In genomic region chr15:93454788-93455187, GRCh38 we compare ENCODE assay signal across 27 cellular contexts.
"Had no signal": no experiment of that assay in that cellular context is flagged by ENCODE, and none has a peak within 500 bp of the region (broad histone marks: within the 10 kb centered on the region; RNA-seq: fewer than 3 reads in every experiment).

No MANE protein-coding gene starts in this region.

- H3K36me3 ChIP-seq: gastrocnemius medialis, heart left ventricle, lower lobe of right lung, ovary, sigmoid colon, stomach, thyroid gland, vagina had no signal

- H3K27ac ChIP-seq: epithelial cell of prostate, heart left ventricle, hepatocyte, lower lobe of right lung, ovary, psoas muscle, sigmoid colon, stomach, thyroid gland, vagina had no signal

- H3K36me3 Mint-ChIP-seq: natural killer cell; stimulated activated effector memory CD8-positive, alpha-beta T cell treated with anti-CD3 and anti-CD28 coated beads, Interleukin-12 subunit alpha, Interleukin-12 subunit beta, amount 100 ng/mL, for 72 hours had no signal

- H3K79me2 ChIP-seq: hepatocyte had no signal

- DNase-seq: cortex of kidney; effector CD4-positive, alpha-beta T cell; endodermal cell; foreskin fibroblast; left cardiac atrium; left ventricle myocardium superior; lower lobe of right lung; natural killer cell; occipital lobe; ovary; posterior cingulate gyrus; psoas muscle; right cardiac atrium; sigmoid colon; stimulated activated CD4-positive, alpha-beta T cell treated with anti-CD3 and anti-CD28 coated beads, Interleukin-2, amount 100 ng/mL, for 24 hours; stimulated activated CD4-positive, alpha-beta T cell treated with anti-CD3 and anti-CD28 coated beads, Interleukin-4, amount 100 ng/mL, for 24 hours; stimulated activated naive CD4-positive, alpha-beta T cell treated with Interleukin-2 at 50 U/mL for 16 hours; thyroid gland; trophoblast cell had no signal

- H3K4me3 Mint-ChIP-seq: endodermal cell; natural killer cell; stimulated activated effector memory CD8-positive, alpha-beta T cell treated with anti-CD3 and anti-CD28 coated beads, Interleukin-12 subunit alpha, Interleukin-12 subunit beta, amount 100 ng/mL, for 72 hours had no signal

- H3K4me3 ChIP-seq: gastrocnemius medialis, heart left ventricle, hepatocyte, lower lobe of right lung, ovary, psoas muscle, sigmoid colon, stomach, thyroid gland, vagina had no signal

- H2AFZ ChIP-seq: hepatocyte had no signal

- H3K9me3 Mint-ChIP-seq: endodermal cell; natural killer cell; stimulated activated effector memory CD8-positive, alpha-beta T cell treated with anti-CD3 and anti-CD28 coated beads, Interleukin-12 subunit alpha, Interleukin-12 subunit beta, amount 100 ng/mL, for 72 hours had no signal

- H3K9me3 ChIP-seq: gastrocnemius medialis, lower lobe of right lung, ovary, psoas muscle, sigmoid colon, stomach, thyroid gland, vagina had no signal

- ATAC-seq: esophagus mucosa; left cardiac atrium; lower lobe of right lung; natural killer cell; psoas muscle; stimulated activated effector memory CD8-positive, alpha-beta T cell treated with anti-CD3 and anti-CD28 coated beads, Interleukin-12 subunit alpha, Interleukin-12 subunit beta, amount 100 ng/mL, for 72 hours had no signal

- H3K4me2 ChIP-seq: hepatocyte had no signal

- H3K4me1 ChIP-seq: sigmoid colon, stomach, thyroid gland had no signal

- H3K4me1 Mint-ChIP-seq: natural killer cell; stimulated activated effector memory CD8-positive, alpha-beta T cell treated with anti-CD3 and anti-CD28 coated beads, Interleukin-12 subunit alpha, Interleukin-12 subunit beta, amount 100 ng/mL, for 72 hours had no signal

- H3K27ac Mint-ChIP-seq: endodermal cell; natural killer cell; stimulated activated effector memory CD8-positive, alpha-beta T cell treated with anti-CD3 and anti-CD28 coated beads, Interleukin-12 subunit alpha, Interleukin-12 subunit beta, amount 100 ng/mL, for 72 hours had no signal

- H3K27me3 ChIP-seq: gastrocnemius medialis, heart left ventricle, hepatocyte, ovary, sigmoid colon, stomach, thyroid gland, vagina had no signal
